In genomic region chr3:124257332-124257864, GRCh38 we compare ENCODE assay signal across 20 cellular contexts.
DNase-seq lines count a peak whose midpoint lies in the region; ATAC-seq and TF ChIP-seq lines count a peak whose summit lies in the region.
"Had no signal": no experiment of that assay in that cellular context is flagged by ENCODE, and none has a peak within 500 bp of the region (broad histone marks: within the 10 kb centered on the region; RNA-seq: fewer than 3 reads in every experiment).

No MANE protein-coding gene starts in this region.

- no peak overlapping the region for H2BK120ac ChIP-seq in mesendoderm (ENCODE audit: low read depth, low read length)

- H3K4me2 ChIP-seq in SK-N-SH (peak overlapping the region; percentile 15; the same call in 1 of the 2 replicates), mesendoderm (ENCODE audit: low read length) (no peak overlapping the region)
- H3K4me2 ChIP-seq: neural progenitor cell had no signal

- H4K5ac ChIP-seq in mesendoderm (ENCODE audit: low read length) = no peak overlapping the region

- H3K27me3 ChIP-seq in SK-N-SH (ENCODE audit: insufficient read depth) (no peaks in the 10 kb centered on the region), mesendoderm (ENCODE audit: insufficient read depth, low read length, poor library complexity) (peaks cover 2% of the 10 kb centered on the region), upper lobe of left lung (no peaks in the 10 kb centered on the region)
- H3K27me3 ChIP-seq: colonic mucosa, neural progenitor cell, suprapubic skin had no signal

- H3F3A ChIP-seq in SK-N-SH (replicated peaks; ENCODE audit: insufficient read depth) = peaks cover 10% of the 10 kb centered on the region

- H3K4me3 ChIP-seq in SK-N-SH (ENCODE audit: low read depth in 2 of 2, low read length in 1 of 2) (no peak overlapping the region), mesendoderm (ENCODE audit: low read length) (no peak overlapping the region), upper lobe of left lung (no peak overlapping the region)
- H3K4me3 ChIP-seq: colonic mucosa, neural progenitor cell, suprapubic skin had no signal

- H3K27ac Mint-ChIP-seq in naive thymus-derived CD8-positive, alpha-beta T cell = no peak overlapping the region
- H3K27ac Mint-ChIP-seq: CD4-positive, CD25-positive, alpha-beta regulatory T cell had no signal

- TF ChIP-seq EP300 in SK-N-SH (IDR thresholded peaks at IDR 0.05; ENCODE audit: borderline replicate concordance in 1 of 2, low read depth in 1 of 2, low read length in 1 of 2) (0 out of 4 replicates have a peak, but pooled peaks of 1 of the 2 experiments have one; percentile 46), upper lobe of left lung (IDR thresholded peaks at IDR 0.05) (no peak)

- TF ChIP-seq CTCF in SK-N-SH (IDR thresholded peaks at IDR 0.05) (no peak), upper lobe of left lung (IDR thresholded peaks at IDR 0.05) (no peak)

- no peak overlapping the region for H3K9ac ChIP-seq in SK-N-SH
- H3K9ac ChIP-seq in mesendoderm (ENCODE audit: low read length) = no peak overlapping the region
- H3K9ac ChIP-seq: neural progenitor cell had no signal

- no peak overlapping the region for H3K23ac ChIP-seq in mesendoderm (ENCODE audit: low read length)

- H3K4me1 Mint-ChIP-seq in naive thymus-derived CD8-positive, alpha-beta T cell = no peaks in the 10 kb centered on the region
- H3K4me1 Mint-ChIP-seq: CD4-positive, CD25-positive, alpha-beta regulatory T cell had no signal

- H3K36me3 ChIP-seq in SK-N-SH (replicated peaks in 1 of 2; ENCODE audit: control insufficient read depth in 1 of 2, insufficient read depth in 2 of 2, low read length in 1 of 2) (no peaks in the 10 kb centered on the region), mesendoderm (ENCODE audit: control insufficient read depth, insufficient read depth, low read length) (no peaks in the 10 kb centered on the region), upper lobe of left lung (no peaks in the 10 kb centered on the region)
- H3K36me3 ChIP-seq: colonic mucosa, neural progenitor cell, suprapubic skin had no signal

- H3K79me2 ChIP-seq in SK-N-SH (ENCODE audit: insufficient read depth) (no peaks in the 10 kb centered on the region), mesendoderm (ENCODE audit: control insufficient read depth, insufficient read depth, low read length) (no peaks in the 10 kb centered on the region)

- H3K18ac ChIP-seq in mesendoderm (ENCODE audit: low read length) = no peak overlapping the region

- peak; percentile 4 for DNase-seq in DMS153 treated with DMSO at 0.1 percent for 48 hours (lab: John Stamatoyannopoulos, UW; ENCODE audit: unreplicated experiment)
- DNase-seq in DMS153 (lab: John Stamatoyannopoulos, UW) = no peak
- DNase-seq in SK-N-SH = peak; percentile 38
- DNase-seq in mesendoderm = no peak
- DNase-seq in upper lobe of left lung = no peak
- DNase-seq in naive thymus-derived CD8-positive, alpha-beta T cell = no peak
- no peak for DNase-seq in foreskin melanocyte
- DNase-seq: anterior cingulate cortex; CD4-positive, CD25-positive, alpha-beta regulatory T cell; colonic mucosa; KG1; NCI-H1105; NCI-H345; T-helper 9 cell had no signal

- H3K9me2 ChIP-seq in SK-N-SH = no peaks in the 10 kb centered on the region

- H2AK5ac ChIP-seq in mesendoderm (ENCODE audit: low read length) = no peak overlapping the region

- POLR2A ChIA-PET in SK-N-SH (lab: Yijun Ruan, JAX) = no interaction called here
- POLR2A ChIA-PET in naive thymus-derived CD8-positive, alpha-beta T cell (lab: Charles Lee) = no interaction called here

- no peaks in the 10 kb centered on the region for H3K9me3 Mint-ChIP-seq in naive thymus-derived CD8-positive, alpha-beta T cell
- H3K9me3 Mint-ChIP-seq: neural progenitor cell had no signal

- no peaks in the 10 kb centered on the region for H3K36me3 Mint-ChIP-seq in naive thymus-derived CD8-positive, alpha-beta T cell
- H3K36me3 Mint-ChIP-seq: CD4-positive, CD25-positive, alpha-beta regulatory T cell; neural progenitor cell had no signal

- no peak for ATAC-seq in upper lobe of left lung (ENCODE audit: low FRiP score in 2 of 2)
- no peak for ATAC-seq in naive thymus-derived CD8-positive, alpha-beta T cell
- no peak for ATAC-seq in HG03280 (IDR thresholded peaks at IDR 0.05; ENCODE audit: unreplicated experiment)
- ATAC-seq: activated CD4-positive, CD25-positive, alpha-beta regulatory T cell treated with anti-CD3 and anti-CD28 coated beads, Interleukin-2, amount 50 U/mL, for 24 hours had no signal

- TF ChIP-seq RAD21 in SK-N-SH (IDR thresholded peaks at IDR 0.05; ENCODE audit: low read length) = no peak

- no peak overlapping the region for H4K8ac ChIP-seq in mesendoderm (ENCODE audit: low read depth, low read length)

- H3K9me3 ChIP-seq in SK-N-SH (no peaks in the 10 kb centered on the region), upper lobe of left lung (no peaks in the 10 kb centered on the region)
- H3K9me3 ChIP-seq: colonic mucosa, suprapubic skin had no signal

- no peak for TF ChIP-seq POLR2A in upper lobe of left lung (IDR thresholded peaks at IDR 0.05)

- H3K4me1 ChIP-seq in SK-N-SH (ENCODE audit: control insufficient read depth in 1 of 2, insufficient read depth in 2 of 2, low read depth in 1 of 2, low read length in 1 of 2) (peaks cover 28 to 58% of the 10 kb centered on the region in 2 experiments), mesendoderm (ENCODE audit: control insufficient read depth, low read depth, low read length) (peaks cover 9% of the 10 kb centered on the region), upper lobe of left lung (peaks cover 4 to 12% (median 8%) of the 10 kb centered on the region in 4 donors)
- H3K4me1 ChIP-seq: colonic mucosa had no signal

- 0% methylated on average over 1 of the region's 1 CpG for WGBS in SK-N-SH (ENCODE audit: low lambda C conversion rate)
- whole genome bisulfite sequencing in mesendoderm (ENCODE audit: extremely low coverage, insufficient coverage, low lambda C conversion rate) = no CpG with 5 or more reads among the region's 1 CpG
- 0% methylated on average over 1 of the region's 1 CpG for WGBS in upper lobe of left lung, 2 donors

- H4K20me1 ChIP-seq in SK-N-SH (ENCODE audit: insufficient read depth) = no peaks in the 10 kb centered on the region

- no peaks in the 10 kb centered on the region for H3K79me1 ChIP-seq in mesendoderm (ENCODE audit: low read length)

- no peak overlapping the region for H3K4me3 Mint-ChIP-seq in naive thymus-derived CD8-positive, alpha-beta T cell
- H3K4me3 Mint-ChIP-seq: CD4-positive, CD25-positive, alpha-beta regulatory T cell; neural progenitor cell had no signal

- H2BK5ac ChIP-seq in mesendoderm (ENCODE audit: low read length) = no peak overlapping the region

- peak overlapping the region; percentile 36 to 99; a peak in 3 of 4 replicates for H3K27ac ChIP-seq in SK-N-SH (ENCODE audit: low read depth in 2 of 2, low read length in 1 of 2)
- H3K27ac ChIP-seq in mesendoderm (ENCODE audit: low read depth, low read length) = no peak overlapping the region
- H3K27ac ChIP-seq in upper lobe of left lung = peak overlapping the region in 3 of 4 donors; percentile 31 to 65 (median 39)
- H3K27ac ChIP-seq: 22Rv1, colonic mucosa, epithelial cell of prostate, neural progenitor cell had no signal

- no peak overlapping the region for H3K56ac ChIP-seq in mesendoderm (ENCODE audit: low read length)

- H2BK15ac ChIP-seq in mesendoderm (replicated peaks; ENCODE audit: low read depth) = peak overlapping the region; percentile 96

- H2AFZ ChIP-seq in SK-N-SH (ENCODE audit: low read depth) = no peak overlapping the region
- H2AFZ ChIP-seq: neural progenitor cell had no signal

- CTCF ChIA-PET in SK-N-SH (lab: Yijun Ruan, JAX) = interaction anchor here (1.1 to 1.4 kb wide), 5 partner anchors 10 to 224 kb away, joined by 3 read pairs; partner anchors contain the start of gene KALRN

- no peak overlapping the region for H3K4ac ChIP-seq in mesendoderm (ENCODE audit: low read depth, low read length)

- H3K27me3 Mint-ChIP-seq in naive thymus-derived CD8-positive, alpha-beta T cell = peaks cover 5 to 29% (median 7%) of the 10 kb centered on the region in 5 donors

TF ChIP-seq in SK-N-SH, 30 proteins besides CTCF, POLR2A, EP300 and RAD21:
- TF ChIP-seq CHD2 (IDR thresholded peaks at IDR 0.05; ENCODE audit: low read length, partially characterized antibody) (peak; percentile 20), SIN3A (IDR thresholded peaks at IDR 0.05; ENCODE audit: borderline replicate concordance, low read depth, low read length) (no peak), RXRA (IDR thresholded peaks at IDR 0.05; ENCODE audit: borderline replicate concordance, low read depth) (no peak), RCOR1 (IDR thresholded peaks at IDR 0.05; ENCODE audit: low read length) (0 out of 2 replicates have a peak, but pooled peaks have one; percentile 11), POLR2AphosphoS5 (IDR thresholded peaks at IDR 0.05; ENCODE audit: low read depth, low read length) (no peak), PBX3 (IDR thresholded peaks at IDR 0.05) (0 out of 2 replicates have a peak, but pooled peaks have one; percentile 14), GABPA (IDR thresholded peaks at IDR 0.05; ENCODE audit: low read depth) (no peak)

Comparison
In these comparisons a context has a peak if more than half of its experiments do, and no peak if none do; other contexts are left out.
1. DNase-seq: peak in DMS153 treated with DMSO at 0.1 percent for 48 hours (single experiment) and SK-N-SH (single experiment); none in DMS153 (single experiment), mesendoderm (single experiment), upper lobe of left lung (0 of 2), naive thymus-derived CD8-positive, alpha-beta T cell (0 of 10) and foreskin melanocyte (single experiment).